In genomic region chr5:139577689-139578347, GRCh38 we compare ENCODE assay signal across 13 cellular contexts. TPM values are rescaled to one million over a fixed set of nuclear protein-coding genes. Genes with fewer than 3 reads are reported as not detected.
DNase-seq lines count a peak whose midpoint lies in the region; ATAC-seq and TF ChIP-seq lines count a peak whose summit lies in the region.
"Had no signal": no experiment of that assay in that cellular context is flagged by ENCODE, and none has a peak within 500 bp of the region (broad histone marks: within the 10 kb centered on the region; RNA-seq: fewer than 3 reads in every experiment).

No MANE protein-coding gene starts in this region.

- peaks cover 60% of the 10 kb centered on the region for H3K4me1 Mint-ChIP-seq in activated naive CD4-positive, alpha-beta T cell treated with anti-CD3 and anti-CD28 coated beads, Interleukin-2, amount 10 ng/mL, durations not matched to agents 7 days and 5 days
- H3K4me1 Mint-ChIP-seq in endodermal cell, result peaks cover 3% of the 10 kb centered on the region
- H3K4me1 Mint-ChIP-seq in stimulated activated naive B cell treated with anti-CD40 and anti-IgM and Interleukin-4, amounts not matched to agents 10 μg/mL and 1 μg/mL and 100 μg/mL, for 72 hours, result peaks cover 35 to 69% of the 10 kb centered on the region in 2 donors

- no peaks in the 10 kb centered on the region for H3K9me2 ChIP-seq in OCI-LY1 (ENCODE audit: low read depth, low read length)

- H3K79me2 ChIP-seq in OCI-LY1 (ENCODE audit: insufficient read depth, low read length), result peaks cover 82% of the 10 kb centered on the region

- CTCF ChIA-PET in activated naive CD4-positive, alpha-beta T cell treated with anti-CD3 and anti-CD28 coated beads, Interleukin-2, amount 10 ng/mL, durations not matched to agents 7 days and 5 days (lab: Charles Lee), result interaction anchor here (1.1 to 1.4 kb wide), 2 partner anchors 55 to 56 kb away, joined by 3 read pairs; no protein-coding TSS in a partner anchor

- H3K9me3 Mint-ChIP-seq in activated naive CD4-positive, alpha-beta T cell treated with anti-CD3 and anti-CD28 coated beads, Interleukin-2, amount 10 ng/mL, durations not matched to agents 7 days and 5 days, result no peaks in the 10 kb centered on the region
- H3K9me3 Mint-ChIP-seq in endodermal cell, result no peaks in the 10 kb centered on the region
- H3K9me3 Mint-ChIP-seq in stimulated activated naive B cell treated with anti-CD40 and anti-IgM and Interleukin-4, amounts not matched to agents 10 μg/mL and 1 μg/mL and 100 μg/mL, for 72 hours, result no peaks in the 10 kb centered on the region

- WGBS in endodermal cell (ENCODE audit: insufficient coverage in 1 of 2, insufficient read length in 1 of 2), 2 experiments, result 100% methylated on average over 5 of the region's 5 CpGs; no CpG with 5 or more reads in 1 of the 2 experiments

- no peak for DNase-seq in activated naive CD4-positive, alpha-beta T cell treated with anti-CD3 and anti-CD28 coated beads, Interleukin-2, amount 10 ng/mL, durations not matched to agents 7 days and 5 days
- DNase-seq in activated naive CD4-positive, alpha-beta T cell treated with Interleukin-2 at 50 U/mL for 16 hours, result no peak
- DNase-seq in endodermal cell (no peak), AML-193 (lab: John Stamatoyannopoulos, UW) (no peak)
- no peak for DNase-seq in stimulated activated naive B cell treated with anti-CD40 and anti-IgM and Interleukin-4, amounts not matched to agents 10 μg/mL and 1 μg/mL and 100 μg/mL, for 72 hours
- DNase-seq: brain microvascular endothelial cell, GDM1, PC-9 had no signal

- ATAC-seq in stimulated activated naive B cell treated with anti-CD40 and anti-IgM and Interleukin-4, amounts not matched to agents 10 μg/mL and 1 μg/mL and 100 μg/mL, for 72 hours (replicated peaks), result no peak
- ATAC-seq in GM18520 (IDR thresholded peaks at IDR 0.05; ENCODE audit: unreplicated experiment) (no peak), GM21381 (IDR thresholded peaks at IDR 0.05; ENCODE audit: unreplicated experiment) (no peak)

- H3K27me3 Mint-ChIP-seq in activated naive CD4-positive, alpha-beta T cell treated with anti-CD3 and anti-CD28 coated beads, Interleukin-2, amount 10 ng/mL, durations not matched to agents 7 days and 5 days, result no peaks in the 10 kb centered on the region
- H3K27me3 Mint-ChIP-seq in endodermal cell (ENCODE audit: insufficient read depth), result no peaks in the 10 kb centered on the region
- H3K27me3 Mint-ChIP-seq in stimulated activated naive B cell treated with anti-CD40 and anti-IgM and Interleukin-4, amounts not matched to agents 10 μg/mL and 1 μg/mL and 100 μg/mL, for 72 hours, result no peaks in the 10 kb centered on the region

- H3K27ac ChIP-seq in OCI-LY1 (ENCODE audit: low read depth, low read length, poor library complexity, severe bottlenecking), result peak overlapping the region; percentile 54
- no peak overlapping the region for H3K27ac ChIP-seq in endodermal cell (ENCODE audit: low read depth, low read length)
- H3K27ac ChIP-seq: brain microvascular endothelial cell, esophagus muscularis mucosa, PC-9, sigmoid colon had no signal

- no peak overlapping the region for H2AFZ ChIP-seq in OCI-LY1 (ENCODE audit: low read length)
- H2AFZ ChIP-seq: PC-9 had no signal

- H3K4me2 ChIP-seq in OCI-LY1 (ENCODE audit: low read length), result no peak overlapping the region
- H3K4me2 ChIP-seq: PC-9 had no signal

- peak overlapping the region; percentile 41 for H3K4me3 Mint-ChIP-seq in activated naive CD4-positive, alpha-beta T cell treated with anti-CD3 and anti-CD28 coated beads, Interleukin-2, amount 10 ng/mL, durations not matched to agents 7 days and 5 days
- no peak overlapping the region for H3K4me3 Mint-ChIP-seq in endodermal cell
- H3K4me3 Mint-ChIP-seq in stimulated activated naive B cell treated with anti-CD40 and anti-IgM and Interleukin-4, amounts not matched to agents 10 μg/mL and 1 μg/mL and 100 μg/mL, for 72 hours, result peak overlapping the region in 1 of 2 donors; percentile 40

- no peak for TF ChIP-seq CTCF in OCI-LY1 (IDR thresholded peaks at IDR 0.05; ENCODE audit: low read length)
- no peak for TF ChIP-seq CTCF in endodermal cell (conservative IDR thresholded peaks at IDR 0.05)

- peaks cover 46% of the 10 kb centered on the region for H3K4me1 ChIP-seq in OCI-LY1 (ENCODE audit: insufficient read depth, low read length, severe bottlenecking)
- no peaks in the 10 kb centered on the region for H3K4me1 ChIP-seq in endodermal cell (ENCODE audit: control insufficient read depth, insufficient read depth, low read length)

- H3K9ac ChIP-seq in OCI-LY1 (ENCODE audit: low read length), result no peak overlapping the region
- no peak overlapping the region for H3K9ac ChIP-seq in endodermal cell (ENCODE audit: extremely low read depth, low read length, poor library complexity, severe bottlenecking)

- H4K20me1 ChIP-seq in OCI-LY1 (ENCODE audit: insufficient read depth, low read length), result no peaks in the 10 kb centered on the region

- H3K4me3 ChIP-seq in OCI-LY1 (ENCODE audit: low read depth, low read length, poor library complexity, severe bottlenecking) (no peak overlapping the region), endodermal cell (ENCODE audit: low read length) (no peak overlapping the region)
- H3K4me3 ChIP-seq: esophagus muscularis mucosa, PC-9, sigmoid colon had no signal

- H3K27me3 ChIP-seq in OCI-LY1 (ENCODE audit: insufficient read depth, low read length), result no peaks in the 10 kb centered on the region
- no peaks in the 10 kb centered on the region for H3K27me3 ChIP-seq in endodermal cell (ENCODE audit: control insufficient read depth, insufficient read depth, low read length, poor library complexity, severe bottlenecking)
- H3K27me3 ChIP-seq: brain microvascular endothelial cell, esophagus muscularis mucosa, sigmoid colon had no signal

- H3K9me3 ChIP-seq in OCI-LY1 (ENCODE audit: low read length) (no peaks in the 10 kb centered on the region), endodermal cell (ENCODE audit: control insufficient read depth, low read length) (no peaks in the 10 kb centered on the region)
- H3K9me3 ChIP-seq: esophagus muscularis mucosa, sigmoid colon had no signal

- H3K36me3 Mint-ChIP-seq in activated naive CD4-positive, alpha-beta T cell treated with anti-CD3 and anti-CD28 coated beads, Interleukin-2, amount 10 ng/mL, durations not matched to agents 7 days and 5 days, result peaks cover 34% of the 10 kb centered on the region
- peaks cover 19% of the 10 kb centered on the region for H3K36me3 Mint-ChIP-seq in endodermal cell (ENCODE audit: low read depth)
- H3K36me3 Mint-ChIP-seq in stimulated activated naive B cell treated with anti-CD40 and anti-IgM and Interleukin-4, amounts not matched to agents 10 μg/mL and 1 μg/mL and 100 μg/mL, for 72 hours, result peaks cover 14 to 29% of the 10 kb centered on the region in 2 donors

- H3F3A ChIP-seq in OCI-LY1 (ENCODE audit: insufficient read depth, low read length), result no peaks in the 10 kb centered on the region

- H3K27ac Mint-ChIP-seq in activated naive CD4-positive, alpha-beta T cell treated with anti-CD3 and anti-CD28 coated beads, Interleukin-2, amount 10 ng/mL, durations not matched to agents 7 days and 5 days, result peak overlapping the region; percentile 95
- H3K27ac Mint-ChIP-seq in endodermal cell, result peak overlapping the region; percentile 30
- peak overlapping the region; percentile 37 for H3K27ac Mint-ChIP-seq in stimulated activated naive B cell treated with anti-CD40 and anti-IgM and Interleukin-4, amounts not matched to agents 10 μg/mL and 1 μg/mL and 100 μg/mL, for 72 hours

- H3K36me3 ChIP-seq in OCI-LY1 (ENCODE audit: insufficient read depth, low read length), result 0 out of 2 replicates have a peak, but pooled peaks cover 5% of the 10 kb centered on the region
- peaks cover 48% of the 10 kb centered on the region for H3K36me3 ChIP-seq in endodermal cell (ENCODE audit: control insufficient read depth, insufficient read depth, low read length)
- H3K36me3 ChIP-seq: sigmoid colon had no signal

RNA-seq across cellular contexts. Expression of gene UBE2D2, which starts 16.7 kb away (rescaled TPM):
- total RNA-seq in endodermal cell, result 100 to 1,000 TPM; 172 to 202 TPM
- polyA plus RNA-seq in endodermal cell (2013, experiment 1 of 2), result 211 TPM
- 191 TPM for polyA plus RNA-seq in endodermal cell (2013, experiment 2 of 2)

Comparison
In these comparisons a context has a peak if more than half of its experiments do, and no peak if none do; other contexts are left out.
1. H3K27ac Mint-ChIP-seq: peak in every context shown above with its lines; median percentile 95 in activated naive CD4-positive, alpha-beta T cell treated with anti-CD3 and anti-CD28 coated beads, Interleukin-2, amount 10 ng/mL, durations not matched to agents 7 days and 5 days; 37 in stimulated activated naive B cell treated with anti-CD40 and anti-IgM and Interleukin-4, amounts not matched to agents 10 μg/mL and 1 μg/mL and 100 μg/mL, for 72 hours; 30 in endodermal cell.